Comparison of ENCODE assay signal across 14 cellular contexts in genomic region chr1:106879538-106879937, GRCh38.
DNase-seq lines count a peak whose midpoint lies in the region; ATAC-seq and TF ChIP-seq lines count a peak whose summit lies in the region.
"Had no signal": no experiment of that assay in that cellular context is flagged by ENCODE, and none has a peak within 500 bp of the region (broad histone marks: within the 10 kb centered on the region; RNA-seq: fewer than 3 reads in every experiment).

No MANE protein-coding gene starts in this region.

- CTCF ChIA-PET in MCF 10A (lab: Yijun Ruan, JAX) = no interaction called here
- CTCF ChIA-PET in mammary epithelial cell (lab: Charles Lee; ENCODE audit: low non-redundant PET) = no interaction called here
- CTCF ChIA-PET in activated CD8-positive, alpha-beta T cell treated with anti-CD3 and anti-CD28 coated beads for 36 hours (lab: Charles Lee) = no interaction called here

- no peaks in the 10 kb centered on the region for H3K4me1 ChIP-seq in mammary epithelial cell (ENCODE audit: insufficient read depth, low read length)
- H3K4me1 ChIP-seq in upper lobe of right lung = no peaks in the 10 kb centered on the region
- H3K4me1 ChIP-seq: ascending aorta had no signal

- H3K36me3 ChIP-seq in mammary epithelial cell (ENCODE audit: insufficient read depth, low read length) (no peaks in the 10 kb centered on the region), upper lobe of right lung (no peaks in the 10 kb centered on the region)
- H3K36me3 ChIP-seq: ascending aorta had no signal

- DNase-seq in MCF 10A (ENCODE audit: unreplicated experiment) (peak; percentile 60), mammary epithelial cell (no peak), cerebellar cortex (ENCODE audit: low spot score) (peak; percentile 10), left lobe of liver (ENCODE audit: low spot score) (no peak), upper lobe of right lung (peak; percentile 83), MV-4-11 (lab: John Stamatoyannopoulos, UW) (no peak)
- DNase-seq in activated CD8-positive, alpha-beta T cell treated with anti-CD3 and anti-CD28 coated beads for 36 hours = no peak
- DNase-seq: activated CD4-positive, alpha-beta T cell treated with anti-CD3 and anti-CD28 coated beads, Interleukin-2, amount 50 U/mL, for 48 hours; effector memory CD8-positive, alpha-beta T cell; HCEC 1CT; NCI-H1436 treated with DMSO at 0.1 percent for 48 hours had no signal

- no peak overlapping the region for H3K27ac ChIP-seq in mammary epithelial cell (ENCODE audit: insufficient read depth, low read depth, low read length)
- H3K27ac ChIP-seq in upper lobe of right lung = no peak overlapping the region
- H3K27ac ChIP-seq: ascending aorta had no signal

- H3K27me3 ChIP-seq in mammary epithelial cell (ENCODE audit: insufficient read depth, low read length) (no peaks in the 10 kb centered on the region), upper lobe of right lung (no peaks in the 10 kb centered on the region)
- H3K27me3 ChIP-seq: ascending aorta had no signal

- H3K9ac ChIP-seq in mammary epithelial cell (ENCODE audit: insufficient read depth, low read length) = no peak overlapping the region

- dilution Hi-C loops in mammary epithelial cell (cut with HindIII; ENCODE audit: low sequenced_read_pairs) = no loop called here

- no peaks in the 10 kb centered on the region for H3K36me3 Mint-ChIP-seq in MCF 10A (ENCODE audit: insufficient read depth, unreplicated experiment)
- H3K36me3 Mint-ChIP-seq in activated CD8-positive, alpha-beta T cell treated with anti-CD3 and anti-CD28 coated beads for 36 hours (ENCODE audit: low read depth) = no peaks in the 10 kb centered on the region

- in situ Hi-C loops in mammary epithelial cell (cut with MboI; ENCODE audit: low sequenced_read_pairs in 2 of 2) = no loop called here

- H3K9me3 Mint-ChIP-seq in MCF 10A (ENCODE audit: unreplicated experiment) = no peaks in the 10 kb centered on the region
- H3K9me3 Mint-ChIP-seq in activated CD8-positive, alpha-beta T cell treated with anti-CD3 and anti-CD28 coated beads for 36 hours = no peaks in the 10 kb centered on the region

- no peaks in the 10 kb centered on the region for H4K20me1 ChIP-seq in mammary epithelial cell (ENCODE audit: insufficient read depth, low read length)

- no peaks in the 10 kb centered on the region for H3K79me2 ChIP-seq in mammary epithelial cell (ENCODE audit: insufficient read depth, low read length)

- no peak overlapping the region for H3K4me3 Mint-ChIP-seq in MCF 10A (ENCODE audit: unreplicated experiment)
- no peak overlapping the region for H3K4me3 Mint-ChIP-seq in activated CD8-positive, alpha-beta T cell treated with anti-CD3 and anti-CD28 coated beads for 36 hours
- H3K4me3 Mint-ChIP-seq: activated T-helper 17 cell treated with anti-CD3 and anti-CD28 coated beads, Interleukin-2, amount 50 U/mL, for 72 hours; effector memory CD8-positive, alpha-beta T cell had no signal

- H3K27ac Mint-ChIP-seq in MCF 10A (ENCODE audit: low read depth, unreplicated experiment) = no peak overlapping the region
- H3K27ac Mint-ChIP-seq in activated CD8-positive, alpha-beta T cell treated with anti-CD3 and anti-CD28 coated beads for 36 hours = no peak overlapping the region
- H3K27ac Mint-ChIP-seq: activated T-helper 17 cell treated with anti-CD3 and anti-CD28 coated beads, Interleukin-2, amount 50 U/mL, for 72 hours; effector memory CD8-positive, alpha-beta T cell had no signal

- peaks cover 13% of the 10 kb centered on the region for H3K4me1 Mint-ChIP-seq in MCF 10A (ENCODE audit: insufficient read depth, unreplicated experiment)
- H3K4me1 Mint-ChIP-seq in activated CD8-positive, alpha-beta T cell treated with anti-CD3 and anti-CD28 coated beads for 36 hours (ENCODE audit: low read depth) = no peaks in the 10 kb centered on the region
- H3K4me1 Mint-ChIP-seq: activated T-helper 17 cell treated with anti-CD3 and anti-CD28 coated beads, Interleukin-2, amount 50 U/mL, for 72 hours had no signal

- 67% methylated on average over 2 of the region's 3 CpGs for WGBS in mammary epithelial cell (ENCODE audit: low coverage, missing lambda C conversion rate)

- TF ChIP-seq CTCF in MCF 10A (IDR thresholded peaks at IDR 0.05; ENCODE audit: unreplicated experiment) (no peak), mammary epithelial cell (conservative IDR thresholded peaks at IDR 0.05 in 1 of 2, IDR thresholded peaks at IDR 0.05 in 1 of 2; ENCODE audit: extremely low read depth in 1 of 2, insufficient read depth in 1 of 2, low read depth in 1 of 2, low read length in 2 of 2) (no peak), upper lobe of right lung (IDR thresholded peaks at IDR 0.05) (no peak)
- no peak for TF ChIP-seq CTCF in activated CD8-positive, alpha-beta T cell treated with anti-CD3 and anti-CD28 coated beads for 36 hours (IDR thresholded peaks at IDR 0.05)

- H3K4me2 ChIP-seq in mammary epithelial cell (ENCODE audit: insufficient read depth, low read depth, low read length) = no peak overlapping the region

- H3K9me3 ChIP-seq in mammary epithelial cell (replicated peaks; ENCODE audit: insufficient read depth, low read length) = no peaks in the 10 kb centered on the region
- no peaks in the 10 kb centered on the region for H3K9me3 ChIP-seq in upper lobe of right lung
- H3K9me3 ChIP-seq: ascending aorta had no signal

- BruUV-seq in MCF 10A (replicated peaks; lab: Mats Ljungman, UMichigan) (no TSS peak), mammary epithelial cell (replicated peaks; lab: Mats Ljungman, UMichigan) (no TSS peak)

- POLR2A ChIA-PET in MCF 10A (lab: Yijun Ruan, JAX) = no interaction called here
- POLR2A ChIA-PET in activated CD8-positive, alpha-beta T cell treated with anti-CD3 and anti-CD28 coated beads for 36 hours (lab: Charles Lee) = interaction anchor here (0.6 kb wide), 1 partner anchor 383 kb away, joined by 4 read pairs; no protein-coding TSS in a partner anchor

- no peaks in the 10 kb centered on the region for H3K27me3 Mint-ChIP-seq in MCF 10A (ENCODE audit: insufficient read depth, unreplicated experiment)
- H3K27me3 Mint-ChIP-seq in activated CD8-positive, alpha-beta T cell treated with anti-CD3 and anti-CD28 coated beads for 36 hours = no peaks in the 10 kb centered on the region
- H3K27me3 Mint-ChIP-seq: activated T-helper 17 cell treated with anti-CD3 and anti-CD28 coated beads, Interleukin-2, amount 50 U/mL, for 72 hours; effector memory CD8-positive, alpha-beta T cell had no signal

- H3K4me3 ChIP-seq in mammary epithelial cell (replicated peaks in 1 of 3; ENCODE audit: insufficient read depth in 1 of 3, low read depth in 2 of 3, low read length in 3 of 3) (no peak overlapping the region), upper lobe of right lung (no peak overlapping the region)
- H3K4me3 ChIP-seq: ascending aorta had no signal

- peak; percentile 59 for ATAC-seq in left lobe of liver
- peak; percentile 94 for ATAC-seq in upper lobe of right lung
- no peak for ATAC-seq in GM21390 (IDR thresholded peaks at IDR 0.05; ENCODE audit: unreplicated experiment)
- no peak for ATAC-seq in activated CD8-positive, alpha-beta T cell treated with anti-CD3 and anti-CD28 coated beads for 36 hours
- ATAC-seq: activated T-helper 17 cell treated with anti-CD3 and anti-CD28 coated beads, Interleukin-2, amount 50 U/mL, for 72 hours; effector memory CD8-positive, alpha-beta T cell had no signal

- intact Hi-C loops in MCF 10A (cut with micrococcal nuclease) (no loop called here), mammary epithelial cell (cut with micrococcal nuclease) (no loop called here), upper lobe of right lung (cut with DNase I) (no loop called here)
- intact Hi-C loops in activated CD8-positive, alpha-beta T cell treated with anti-CD3 and anti-CD28 coated beads for 36 hours (cut with micrococcal nuclease) = no loop called here

- H2AFZ ChIP-seq in mammary epithelial cell (ENCODE audit: low read depth, low read length) = no peak overlapping the region

Comparison
In these comparisons a context has a peak if more than half of its experiments do, and no peak if none do; other contexts are left out.
1. DNase-seq: peak in MCF 10A (single experiment), cerebellar cortex (single experiment) and upper lobe of right lung (single experiment); none in mammary epithelial cell (single experiment), left lobe of liver (single experiment), activated CD8-positive, alpha-beta T cell treated with anti-CD3 and anti-CD28 coated beads for 36 hours (single experiment) and MV-4-11 (single experiment).
2. ATAC-seq: peak in left lobe of liver (single experiment) and upper lobe of right lung (single experiment); none in GM21390 (single experiment) and activated CD8-positive, alpha-beta T cell treated with anti-CD3 and anti-CD28 coated beads for 36 hours (single experiment).